31 cellular contexts compared by ENCODE assay signal in genomic region chr5:133769842-133770241, GRCh38.
DNase-seq lines count a peak whose midpoint lies in the region; ATAC-seq, FAIRE-seq and TF ChIP-seq lines count a peak whose summit lies in the region.
"Had no signal": no experiment of that assay in that cellular context is flagged by ENCODE, and none has a peak within 500 bp of the region (broad histone marks: within the 10 kb centered on the region; RNA-seq: fewer than 3 reads in every experiment).

No MANE protein-coding gene starts in this region.

- in situ Hi-C loops in K562 (cut with MboI), result no loop called here

- no peaks in the 10 kb centered on the region for H3K36me3 ChIP-seq in HEK293 (ENCODE audit: control insufficient read depth in 2 of 2, insufficient read depth in 1 of 2, low read length in 2 of 2)
- H3K36me3 ChIP-seq in K562 (ENCODE audit: control insufficient read depth, insufficient read depth, low read length), result no peaks in the 10 kb centered on the region
- H3K36me3 ChIP-seq: BE2C; BLaER1; BLaER1 treated with 17β-estradiol and CSF1 and Interleukin-3, amounts not matched to agents 10 nM and 100 nM had no signal

- POLR2A ChIA-PET in HEK293 (lab: Yijun Ruan, JAX), result no interaction called here
- POLR2A ChIA-PET in K562 (lab: Yijun Ruan, JAX), result no interaction called here

- CTCF ChIA-PET in HEK293 (lab: Yijun Ruan, JAX), result no interaction called here
- CTCF ChIA-PET in K562 (lab: Yijun Ruan, JAX; ENCODE audit: low intra/inter-chr PET ratio), result no interaction called here

- no TSS peak for BruUV-seq in K562 (replicated peaks; lab: Mats Ljungman, UMichigan)

- H2AFZ ChIP-seq in K562 (ENCODE audit: low read depth, low read length), result no peak overlapping the region

- TF ChIP-seq RAD21 in K562 (CRISPR knock-in tag; conservative IDR thresholded peaks at IDR 0.05 in 1 of 2, IDR thresholded peaks at IDR 0.05 in 1 of 2), result no peak

- H3K4me1 ChIP-seq in HEK293 (ENCODE audit: control insufficient read depth, insufficient read depth, low read length) (no peaks in the 10 kb centered on the region), K562 (replicated peaks in 1 of 2; ENCODE audit: control insufficient read depth in 2 of 2, insufficient read depth in 2 of 2, low read length in 2 of 2) (no peaks in the 10 kb centered on the region)
- H3K4me1 ChIP-seq: A549, BE2C had no signal

- no peak for TF ChIP-seq CTCF in HEK293 (tag by site-specific recombination; IDR thresholded peaks at IDR 0.05)
- TF ChIP-seq CTCF in K562 (IDR thresholded peaks at IDR 0.05 in 2 of 3, conservative IDR thresholded peaks at IDR 0.05 in 1 of 3; ENCODE audit: insufficient read depth in 2 of 3, low read depth in 1 of 3, low read length in 3 of 3), result no peak

- H3K9me1 ChIP-seq in K562 (ENCODE audit: control insufficient read depth, insufficient read depth, low read length), result no peaks in the 10 kb centered on the region

- intact Hi-C loops in K562 (cut with micrococcal nuclease), result no loop called here

- H3K27ac ChIP-seq in HEK293 (ENCODE audit: extremely low read depth, low read depth, low read length) (no peak overlapping the region), K562 (ENCODE audit: extremely low read depth, low read depth, low read length) (no peak overlapping the region)
- H3K27ac ChIP-seq: 22Rv1; A549; BLaER1; BLaER1 treated with 17β-estradiol and CSF1 and Interleukin-3, amounts not matched to agents 10 nM and 100 nM; C4-2B had no signal

- TF ChIP-seq EP300 in K562 (IDR thresholded peaks at IDR 0.05; ENCODE audit: low read length), result no peak

- H3K4me2 ChIP-seq in K562 (ENCODE audit: insufficient read depth, low read length), result no peak overlapping the region
- H3K4me2 ChIP-seq: A549; BLaER1; BLaER1 treated with 17β-estradiol and CSF1 and Interleukin-3, amounts not matched to agents 10 nM and 100 nM had no signal

- H3K4me3 ChIP-seq in HEK293 (ENCODE audit: low read depth, low read length) (no peak overlapping the region), K562 (no peak overlapping the region)
- H3K4me3 ChIP-seq: A549; BLaER1; BLaER1 treated with 17β-estradiol and CSF1 and Interleukin-3, amounts not matched to agents 10 nM and 100 nM had no signal

- H3K9me3 ChIP-seq in HEK293 (ENCODE audit: control insufficient read depth, insufficient read depth, low read depth, low read length), result no peaks in the 10 kb centered on the region
- no peaks in the 10 kb centered on the region for H3K9me3 ChIP-seq in K562 (replicated peaks; ENCODE audit: control insufficient read depth, insufficient read depth, low read depth, low read length)
- H3K9me3 ChIP-seq: BE2C had no signal

- FAIRE-seq in K562 (lab: Jason Lieb, UNC), result no peak
- FAIRE-seq: A204.1, A549, D721Med had no signal

- H3K27me3 ChIP-seq in K562 (ENCODE audit: control insufficient read depth in 2 of 2, insufficient read depth in 2 of 2, low read length in 2 of 2), result peaks cover 0 to 12% of the 10 kb centered on the region in 2 experiments; a peak in 2 of 5 replicates
- H3K27me3 ChIP-seq: BE2C; BLaER1; BLaER1 treated with 17β-estradiol and CSF1 and Interleukin-3, amounts not matched to agents 10 nM and 100 nM had no signal

- no peak overlapping the region for H3K9ac ChIP-seq in K562 (ENCODE audit: insufficient read depth in 1 of 2, low read depth in 2 of 2, low read length in 2 of 2)
- H3K9ac ChIP-seq: BLaER1; BLaER1 treated with 17β-estradiol and CSF1 and Interleukin-3, amounts not matched to agents 10 nM and 100 nM had no signal

- no peaks in the 10 kb centered on the region for H4K20me1 ChIP-seq in K562 (replicated peaks; ENCODE audit: control insufficient read depth, insufficient read depth, low read length)
- H4K20me1 ChIP-seq: BLaER1; BLaER1 treated with 17β-estradiol and CSF1 and Interleukin-3, amounts not matched to agents 10 nM and 100 nM had no signal

- no peak for TF ChIP-seq POLR2A in K562 (conservative IDR thresholded peaks at IDR 0.05)

- no peaks in the 10 kb centered on the region for H3K79me2 ChIP-seq in K562 (ENCODE audit: control insufficient read depth, insufficient read depth, low read length)

- 0% methylated on average over 1 of the region's 1 CpG for WGBS in K562 (ENCODE audit: insufficient coverage, low coverage, missing lambda C conversion rate)

- no peak for DNase-seq in K562 (ENCODE audit: extremely low read depth in 1 of 4, low spot score in 3 of 4)
- DNase-seq in NCI-H524 treated with DMSO at 0.1 percent for 48 hours (lab: John Stamatoyannopoulos, UW), result no peak
- DNase-seq: 8988T; ACHN; AML-193; BE2C; C1 segment of cervical spinal cord; Caco-2; Calu3; CD4-positive, alpha-beta memory T cell; CD4-positive, alpha-beta T cell; CD4-positive, CD25-positive, alpha-beta regulatory T cell; CD8-positive, alpha-beta memory T cell; CD8-positive, alpha-beta T cell; COR-L47; DMS 273 treated with DMSO at 0.1 percent for 48 hours; DMS153; DMS53; DMS79; DMS79 treated with DMSO at 0.1 percent for 48 hours; DND-41; EL had no signal

- ATAC-seq in K562 (no peak), HG03045 (IDR thresholded peaks at IDR 0.05; ENCODE audit: unreplicated experiment) (no peak)
- ATAC-seq: A549; CD8-positive, alpha-beta T cell had no signal

TF ChIP-seq in HEK293, 187 proteins besides CTCF, POLR2A, EP300 and RAD21:
- TF ChIP-seq ZNF549 (tag by site-specific recombination; IDR thresholded peaks at IDR 0.05), result no peak
- TF ChIP-seq ZNF146 (tag by site-specific recombination; IDR thresholded peaks at IDR 0.05), result peak; percentile 93
- TF ChIP-seq EGR2 (tag by site-specific recombination; IDR thresholded peaks at IDR 0.05; ENCODE audit: low read depth), result peak; percentile 24; the same call in 1 of the 2 replicates

TF ChIP-seq in K562, 482 proteins besides CTCF, POLR2A, EP300 and RAD21 (continues in another document):
- TF ChIP-seq BMI1 (IDR thresholded peaks at IDR 0.05; ENCODE audit: low read length) (no peak), RNF219 (CRISPR knock-in tag; IDR thresholded peaks at IDR 0.05) (no peak), EZH2 (IDR thresholded peaks at IDR 0.05; ENCODE audit: borderline replicate concordance, low read depth, low read length) (no peak), PRPF4 (IDR thresholded peaks at IDR 0.05; ENCODE audit: insufficient read depth, low read depth, low read length, poor library complexity, severe bottlenecking) (no peak), NR1H2 (CRISPR knock-in tag; IDR thresholded peaks at IDR 0.05) (no peak), TAL1 (IDR thresholded peaks at IDR 0.05) (no peak), ZBTB11 (CRISPR knock-in tag; IDR thresholded peaks at IDR 0.05) (no peak), RBM25 (IDR thresholded peaks at IDR 0.05; ENCODE audit: low read depth, low read length, severe bottlenecking) (peak; percentile 11), E2F4 (CRISPR knock-in tag; IDR thresholded peaks at IDR 0.05; ENCODE audit: low read depth) (no peak), CGGBP1 (CRISPR knock-in tag; IDR thresholded peaks at IDR 0.05) (no peak), L3MBTL2 (IDR thresholded peaks at IDR 0.05) (no peak)

Comparison
In these comparisons a context has a peak if more than half of its experiments do, and no peak if none do; other contexts are left out.
1. Of the 44 proteins assayed by ChIP-seq in both K562 and HEK293: peak only in K562: none; only in HEK293: none; in both: ZNF146; in neither: 43.